ENCODE assay signal across 1 cellular context in genomic region chr6:13814176-13814937, GRCh38.
TF ChIP-seq lines count a peak whose summit lies in the region.

Gene MCUR1, minus strand, starts transcription at chr6:13814557. Its CDS starts 128 bp downstream, at chr6:13814429.

TF ChIP-seq in HepG2, 621 proteins besides CTCF, POLR2A, EP300 and RAD21 (continued from another document and continues in another):
- TF ChIP-seq ZNF280D (CRISPR knock-in tag; IDR thresholded peaks at IDR 0.05), result no peak
- TF ChIP-seq CREBL2 (CRISPR knock-in tag; IDR thresholded peaks at IDR 0.05; ENCODE audit: borderline replicate concordance), result 0 out of 2 replicates have a peak, but pooled peaks have one; percentile 89
- TF ChIP-seq ZNF367 (CRISPR knock-in tag; IDR thresholded peaks at IDR 0.05; ENCODE audit: borderline replicate concordance), result no peak
- no peak for TF ChIP-seq SOX6 (IDR thresholded peaks at IDR 0.05)
- peak; percentile 46; the same call in 1 of the 2 replicates for TF ChIP-seq SOX6 (CRISPR knock-in tag; IDR thresholded peaks at IDR 0.05)
- no peak for TF ChIP-seq PITX1 (CRISPR knock-in tag; IDR thresholded peaks at IDR 0.05)
- peak; percentile 71 for TF ChIP-seq GABPB1 (CRISPR knock-in tag; IDR thresholded peaks at IDR 0.05)
- peak; percentile 67; the same call in 1 of the 2 replicates for TF ChIP-seq HNF1B (CRISPR knock-in tag; IDR thresholded peaks at IDR 0.05)
- TF ChIP-seq ZNF496 (CRISPR knock-in tag; IDR thresholded peaks at IDR 0.05; ENCODE audit: insufficient replicate concordance), result no peak
- TF ChIP-seq BCL6 (CRISPR knock-in tag; IDR thresholded peaks at IDR 0.05), result peak; percentile 5; the same call in 1 of the 2 replicates
- TF ChIP-seq HMGA1 (CRISPR knock-in tag; conservative IDR thresholded peaks at IDR 0.05), result no peak
- no peak; the same call in 1 of the 2 replicates for TF ChIP-seq ZNF205 (CRISPR knock-in tag; IDR thresholded peaks at IDR 0.05)
- TF ChIP-seq AHR (CRISPR knock-in tag; IDR thresholded peaks at IDR 0.05), result peak; percentile 81; the same call in 1 of the 2 replicates
- TF ChIP-seq WIZ (CRISPR knock-in tag; IDR thresholded peaks at IDR 0.05), result peak; percentile 95; the same call in 1 of the 2 replicates
- peak; percentile 79; the same call in 1 of the 2 replicates for TF ChIP-seq ZNF816 (CRISPR knock-in tag; IDR thresholded peaks at IDR 0.05; ENCODE audit: borderline replicate concordance)
- peak; percentile 88 for TF ChIP-seq ZMYM4 (CRISPR knock-in tag; IDR thresholded peaks at IDR 0.05)
- TF ChIP-seq ZNF484 (CRISPR knock-in tag; IDR thresholded peaks at IDR 0.05; ENCODE audit: borderline replicate concordance, low read depth), result peak; percentile 69; the same call in 1 of the 2 replicates
- TF ChIP-seq GTF2F1 (IDR thresholded peaks at IDR 0.05; ENCODE audit: low read length), result no peak
- no peak for TF ChIP-seq BATF2 (CRISPR knock-in tag; IDR thresholded peaks at IDR 0.05)
- peak; percentile 44; the same call in 1 of the 2 replicates for TF ChIP-seq AHDC1 (CRISPR knock-in tag; IDR thresholded peaks at IDR 0.05; ENCODE audit: borderline replicate concordance)
- TF ChIP-seq TOPORS (CRISPR knock-in tag; IDR thresholded peaks at IDR 0.05), result peak; percentile 85
- peak; percentile 80; the same call in 1 of the 2 replicates for TF ChIP-seq ZBTB8A (CRISPR knock-in tag; IDR thresholded peaks at IDR 0.05; ENCODE audit: borderline replicate concordance, low read depth)
- peak; percentile 88 for TF ChIP-seq ZNF724P (CRISPR knock-in tag; IDR thresholded peaks at IDR 0.05; ENCODE audit: borderline replicate concordance)
- TF ChIP-seq RFX3 (CRISPR knock-in tag; IDR thresholded peaks at IDR 0.05), result no peak
- TF ChIP-seq ZNF576 (CRISPR knock-in tag; IDR thresholded peaks at IDR 0.05), result no peak
- TF ChIP-seq BRF2 (CRISPR knock-in tag; IDR thresholded peaks at IDR 0.05), result peak; percentile 82; the same call in 1 of the 2 replicates
- TF ChIP-seq SP140L (CRISPR knock-in tag; IDR thresholded peaks at IDR 0.05; ENCODE audit: borderline replicate concordance), result no peak
- no peak for TF ChIP-seq CEBPZ (IDR thresholded peaks at IDR 0.05; ENCODE audit: low read length)
- TF ChIP-seq KIAA2018 (CRISPR knock-in tag; IDR thresholded peaks at IDR 0.05; ENCODE audit: borderline replicate concordance), result 0 out of 2 replicates have a peak, but pooled peaks have one; percentile 11
- no peak; the same call in 1 of the 2 replicates for TF ChIP-seq ZNF253 (CRISPR knock-in tag; IDR thresholded peaks at IDR 0.05; ENCODE audit: borderline replicate concordance)
